ENCODE assay signal across 22 cellular contexts in the genomic region with DNA sequence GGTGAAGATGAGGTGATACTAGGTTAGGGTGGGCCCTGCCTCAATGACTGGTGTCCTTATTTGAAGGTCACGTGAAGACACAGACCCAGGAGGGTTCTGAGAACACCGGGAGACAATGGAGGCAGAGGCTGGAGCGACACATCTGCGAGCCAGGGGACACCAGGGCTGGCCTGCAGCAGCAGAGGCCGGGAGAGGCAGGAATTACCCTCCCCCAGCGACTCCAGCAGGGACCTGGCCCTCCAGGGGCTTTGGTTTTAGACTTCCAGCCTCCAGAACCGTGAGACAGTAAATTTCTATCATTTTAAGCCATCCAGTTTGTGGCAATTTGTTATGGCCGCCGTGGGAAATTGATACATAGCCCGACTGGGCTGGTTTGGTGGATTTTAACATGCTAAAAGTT.
DNase-seq lines count a peak whose midpoint lies in the region; ATAC-seq and TF ChIP-seq lines count a peak whose summit lies in the region.
"Had no signal": no experiment of that assay in that cellular context is flagged by ENCODE, and none has a peak within 500 bp of the region (broad histone marks: within the 10 kb centered on the region; RNA-seq: fewer than 3 reads in every experiment).

No MANE protein-coding gene starts in this region.

- H3K36me3 ChIP-seq in trophoblast cell (ENCODE audit: control insufficient read depth in 1 of 2, insufficient read depth in 2 of 2, low read length in 2 of 2) = no peaks in the 10 kb centered on the region
- H3K36me3 ChIP-seq: BE2C had no signal

- H3K4me2 ChIP-seq in H9 (ENCODE audit: insufficient read depth, insufficient read length, low read length) (no peak overlapping the region), trophoblast cell (ENCODE audit: low read length) (no peak overlapping the region)
- H3K4me2 ChIP-seq: GM23338 had no signal

- no peak overlapping the region for H3K23ac ChIP-seq in H9 (ENCODE audit: insufficient read length, low read depth, low read length)
- no peak overlapping the region for H3K23ac ChIP-seq in trophoblast cell (ENCODE audit: low read length)

- H4K20me1 ChIP-seq in H9 (ENCODE audit: control insufficient read depth, insufficient read depth, insufficient read length) = no peaks in the 10 kb centered on the region

- no peak overlapping the region for H3K18ac ChIP-seq in H9 (ENCODE audit: insufficient read length, low read depth, low read length)
- no peak overlapping the region for H3K18ac ChIP-seq in trophoblast cell (ENCODE audit: low read length)

- H2AK5ac ChIP-seq in H9 (ENCODE audit: insufficient read length, low read length) (no peak overlapping the region), trophoblast cell (ENCODE audit: low read length) (no peak overlapping the region)

- no peak overlapping the region for H3K4me3 Mint-ChIP-seq in activated CD4-positive, alpha-beta memory T cell treated with anti-CD3 and anti-CD28 coated beads, Interleukin-2, amount 10 ng/mL, durations not matched to agents 7 days and 5 days
- H3K4me3 Mint-ChIP-seq in activated CD4-positive, alpha-beta memory T cell treated with anti-CD3 and anti-CD28 coated beads for 36 hours = no peak overlapping the region
- no peak overlapping the region for H3K4me3 Mint-ChIP-seq in H9
- H3K4me3 Mint-ChIP-seq: CD4-positive, alpha-beta memory T cell; GM23338 had no signal

- no peak overlapping the region for H2BK120ac ChIP-seq in H9 (ENCODE audit: low read depth, low read length, poor library complexity, severe bottlenecking)
- no peak overlapping the region for H2BK120ac ChIP-seq in trophoblast cell (ENCODE audit: insufficient read depth, low read length, poor library complexity)

- DNase-seq in activated CD4-positive, alpha-beta memory T cell treated with anti-CD3 and anti-CD28 coated beads, Interleukin-2, amount 10 ng/mL, durations not matched to agents 7 days and 5 days = peak; percentile 13
- DNase-seq in activated CD4-positive, alpha-beta memory T cell treated with anti-CD3 and anti-CD28 coated beads for 36 hours = no peak
- peak; percentile 24 for DNase-seq in H9
- DNase-seq in islet precursor cell = peak; percentile 29
- no peak for DNase-seq in trophoblast cell
- DNase-seq in T-helper 9 cell = no peak
- no peak for DNase-seq in DMS153 (lab: John Stamatoyannopoulos, UW)
- DNase-seq: BE2C; CD4-positive, alpha-beta memory T cell; DMS53; EL; Kasumi-1; MM.1S; NCI-H1694 treated with DMSO at 0.1 percent for 48 hours; NCI-H510A treated with DMSO at 0.1 percent for 48 hours; NCI-H82; RPMI8226; SIG-M5 had no signal

- peaks cover 30% of the 10 kb centered on the region for H3K27me3 Mint-ChIP-seq in activated CD4-positive, alpha-beta memory T cell treated with anti-CD3 and anti-CD28 coated beads, Interleukin-2, amount 10 ng/mL, durations not matched to agents 7 days and 5 days
- H3K27me3 Mint-ChIP-seq in activated CD4-positive, alpha-beta memory T cell treated with anti-CD3 and anti-CD28 coated beads for 36 hours = peaks cover 22% of the 10 kb centered on the region
- H3K27me3 Mint-ChIP-seq in H9 (ENCODE audit: low read depth) = peaks cover 76% of the 10 kb centered on the region

- H2BK20ac ChIP-seq in H9 (ENCODE audit: low read depth, low read length, poor library complexity, severe bottlenecking) = no peak overlapping the region

- no peak overlapping the region for H4K8ac ChIP-seq in H9 (replicated peaks; ENCODE audit: insufficient read length, low read depth, low read length)
- no peak overlapping the region for H4K8ac ChIP-seq in trophoblast cell (ENCODE audit: low read depth, low read length)

- no peak overlapping the region for H3T11ph ChIP-seq in H9 (ENCODE audit: low read length)

- H3K4me1 Mint-ChIP-seq in activated CD4-positive, alpha-beta memory T cell treated with anti-CD3 and anti-CD28 coated beads, Interleukin-2, amount 10 ng/mL, durations not matched to agents 7 days and 5 days = peaks cover 63% of the 10 kb centered on the region
- H3K4me1 Mint-ChIP-seq in activated CD4-positive, alpha-beta memory T cell treated with anti-CD3 and anti-CD28 coated beads for 36 hours (ENCODE audit: low read depth) = peaks cover 32% of the 10 kb centered on the region
- H3K4me1 Mint-ChIP-seq in H9 = no peaks in the 10 kb centered on the region
- H3K4me1 Mint-ChIP-seq: GM23338 had no signal

- no peak overlapping the region for H3K27ac ChIP-seq in H9 (ENCODE audit: insufficient read length, low read depth, low read length)
- no peak overlapping the region for H3K27ac ChIP-seq in trophoblast cell (ENCODE audit: low read depth, low read length)

- H3K27ac Mint-ChIP-seq in activated CD4-positive, alpha-beta memory T cell treated with anti-CD3 and anti-CD28 coated beads, Interleukin-2, amount 10 ng/mL, durations not matched to agents 7 days and 5 days = no peak overlapping the region
- H3K27ac Mint-ChIP-seq in activated CD4-positive, alpha-beta memory T cell treated with anti-CD3 and anti-CD28 coated beads for 36 hours = no peak overlapping the region
- no peak overlapping the region for H3K27ac Mint-ChIP-seq in H9
- H3K27ac Mint-ChIP-seq: GM23338 had no signal

- CTCF ChIA-PET in activated CD4-positive, alpha-beta memory T cell treated with anti-CD3 and anti-CD28 coated beads, Interleukin-2, amount 10 ng/mL, durations not matched to agents 7 days and 5 days (lab: Charles Lee) = interaction anchor here (0.7 to 1.2 kb wide), 2 partner anchors 14 to 126 kb away, joined by 3 read pairs; no protein-coding TSS in a partner anchor
- CTCF ChIA-PET in activated CD4-positive, alpha-beta memory T cell treated with anti-CD3 and anti-CD28 coated beads for 36 hours (lab: Charles Lee) = no interaction called here

- no peak overlapping the region for H2BK15ac ChIP-seq in H9 (ENCODE audit: low read depth, low read length)

- POLR2A ChIA-PET in activated CD4-positive, alpha-beta memory T cell treated with anti-CD3 and anti-CD28 coated beads, Interleukin-2, amount 10 ng/mL, durations not matched to agents 7 days and 5 days (lab: Charles Lee) = interaction anchor here (1.7 to 2.3 kb wide), 2 partner anchors 11 to 124 kb away, joined by 5 to 7 read pairs; no protein-coding TSS in a partner anchor
- POLR2A ChIA-PET in activated CD4-positive, alpha-beta memory T cell treated with anti-CD3 and anti-CD28 coated beads for 36 hours (lab: Charles Lee) = no interaction called here

- no peaks in the 10 kb centered on the region for H3K27me3 ChIP-seq in H9 (ENCODE audit: insufficient read depth, low read length)
- H3K27me3 ChIP-seq in trophoblast cell (ENCODE audit: insufficient read depth, low read length) = no peaks in the 10 kb centered on the region

- no CpG with 5 or more reads among the region's 10 CpGs for WGBS in H9 (ENCODE audit: extremely low coverage, insufficient read length, low lambda C conversion rate)
- WGBS in trophoblast cell (ENCODE audit: extremely low coverage, insufficient coverage, insufficient read length) = no CpG with 5 or more reads among the region's 10 CpGs

- no peak overlapping the region for H4K91ac ChIP-seq in H9 (ENCODE audit: insufficient read length, low read depth, low read length)
- no peak overlapping the region for H4K91ac ChIP-seq in trophoblast cell (ENCODE audit: low read depth, low read length)

- no peaks in the 10 kb centered on the region for H3K79me2 ChIP-seq in H9 (ENCODE audit: insufficient read depth, low read length)
- H3K79me2 ChIP-seq in trophoblast cell (ENCODE audit: control insufficient read depth, insufficient read depth, low read length, poor library complexity) = no peaks in the 10 kb centered on the region

- peak overlapping the region; percentile 13 for H3K4me3 ChIP-seq in trophoblast cell (ENCODE audit: low read depth, low read length)
- H3K4me3 ChIP-seq: GM12878, GM23338 had no signal

- no peak for TF ChIP-seq CTCF in H9 (conservative IDR thresholded peaks at IDR 0.05)

- H3K9ac ChIP-seq in H9 (ENCODE audit: extremely low read depth, insufficient read length, low read length) (no peak overlapping the region), trophoblast cell (ENCODE audit: low read length) (no peak overlapping the region)

- H2BK12ac ChIP-seq in H9 (ENCODE audit: insufficient read length, low read depth, low read length) = no peak overlapping the region
- no peak overlapping the region for H2BK12ac ChIP-seq in trophoblast cell (ENCODE audit: low read length)

- H3K23me2 ChIP-seq in H9 (ENCODE audit: insufficient read length, low read depth, low read length, poor library complexity, severe bottlenecking) = no peaks in the 10 kb centered on the region

- H3K36me3 Mint-ChIP-seq in activated CD4-positive, alpha-beta memory T cell treated with anti-CD3 and anti-CD28 coated beads, Interleukin-2, amount 10 ng/mL, durations not matched to agents 7 days and 5 days (ENCODE audit: low read depth) = peaks cover 25% of the 10 kb centered on the region
- peaks cover 2% of the 10 kb centered on the region for H3K36me3 Mint-ChIP-seq in activated CD4-positive, alpha-beta memory T cell treated with anti-CD3 and anti-CD28 coated beads for 36 hours
- no peaks in the 10 kb centered on the region; a peak in 1 of 7 replicates for H3K36me3 Mint-ChIP-seq in H9 (ENCODE audit: insufficient read depth in 1 of 3, low read depth in 3 of 3)

- H3K79me1 ChIP-seq in H9 (ENCODE audit: insufficient read depth, low read depth, low read length, poor library complexity, severe bottlenecking) (no peaks in the 10 kb centered on the region), trophoblast cell (ENCODE audit: low read length) (no peaks in the 10 kb centered on the region)

- H3K14ac ChIP-seq in H9 (ENCODE audit: insufficient read depth, low read length) (no peak overlapping the region), trophoblast cell (ENCODE audit: low read length) (no peak overlapping the region)

- H3K4me1 ChIP-seq in H9 (ENCODE audit: insufficient read depth, low read length) (no peaks in the 10 kb centered on the region), trophoblast cell (ENCODE audit: control insufficient read depth in 1 of 2, insufficient read depth in 2 of 2, low read length in 2 of 2) (no peaks in the 10 kb centered on the region)
- H3K4me1 ChIP-seq: BE2C had no signal

- H2AFZ ChIP-seq in H9 (ENCODE audit: low read length) (no peak overlapping the region), trophoblast cell (ENCODE audit: insufficient read depth, low read length, poor library complexity) (no peak overlapping the region)
- H2AFZ ChIP-seq: GM23338 had no signal

- no peak overlapping the region for H4K12ac ChIP-seq in trophoblast cell (ENCODE audit: low read depth, low read length)

- H2BK5ac ChIP-seq in H9 (ENCODE audit: insufficient read length, low read length) (no peak overlapping the region), trophoblast cell (ENCODE audit: low read depth, low read length, poor library complexity) (no peak overlapping the region)

- H3K4ac ChIP-seq in H9 (ENCODE audit: low read depth, low read length) (no peak overlapping the region), trophoblast cell (ENCODE audit: low read depth, low read length) (no peak overlapping the region)

- intact Hi-C loops in activated CD4-positive, alpha-beta memory T cell treated with anti-CD3 and anti-CD28 coated beads for 36 hours (cut with micrococcal nuclease) = no loop called here

- H3K9me3 ChIP-seq in H9 (ENCODE audit: control insufficient read depth, low read depth, low read length) = no peaks in the 10 kb centered on the region
- peaks cover 3% of the 10 kb centered on the region for H3K9me3 ChIP-seq in trophoblast cell (ENCODE audit: insufficient read depth, low read depth, low read length)
- H3K9me3 ChIP-seq: BE2C had no signal

- no peak for ATAC-seq in HG03025 (IDR thresholded peaks at IDR 0.05; ENCODE audit: low FRiP score, unreplicated experiment)
- ATAC-seq: GM12878, GM23338, HCT116 had no signal

- peaks cover 19% of the 10 kb centered on the region for H3K9me3 Mint-ChIP-seq in activated CD4-positive, alpha-beta memory T cell treated with anti-CD3 and anti-CD28 coated beads, Interleukin-2, amount 10 ng/mL, durations not matched to agents 7 days and 5 days
- peaks cover 10% of the 10 kb centered on the region for H3K9me3 Mint-ChIP-seq in activated CD4-positive, alpha-beta memory T cell treated with anti-CD3 and anti-CD28 coated beads for 36 hours
- H3K9me3 Mint-ChIP-seq in H9 = peaks cover 4 to 8% of the 10 kb centered on the region in 2 experiments; a peak in 4 of 5 replicates

- no peak overlapping the region for H3K56ac ChIP-seq in H9 (ENCODE audit: insufficient read length, low read depth, low read length)

- no peak overlapping the region for H4K5ac ChIP-seq in H9 (ENCODE audit: insufficient read length, low read depth, low read length)

Comparison
In these comparisons a context has a peak if more than half of its experiments do, and no peak if none do; other contexts are left out.
1. DNase-seq: peak in activated CD4-positive, alpha-beta memory T cell treated with anti-CD3 and anti-CD28 coated beads, Interleukin-2, amount 10 ng/mL, durations not matched to agents 7 days and 5 days (single experiment), H9 (single experiment) and islet precursor cell (single experiment); none in activated CD4-positive, alpha-beta memory T cell treated with anti-CD3 and anti-CD28 coated beads for 36 hours (single experiment), trophoblast cell (0 of 2), T-helper 9 cell (single experiment) and DMS153 (single experiment).